9 cellular contexts compared by ENCODE assay signal in the genomic region with DNA sequence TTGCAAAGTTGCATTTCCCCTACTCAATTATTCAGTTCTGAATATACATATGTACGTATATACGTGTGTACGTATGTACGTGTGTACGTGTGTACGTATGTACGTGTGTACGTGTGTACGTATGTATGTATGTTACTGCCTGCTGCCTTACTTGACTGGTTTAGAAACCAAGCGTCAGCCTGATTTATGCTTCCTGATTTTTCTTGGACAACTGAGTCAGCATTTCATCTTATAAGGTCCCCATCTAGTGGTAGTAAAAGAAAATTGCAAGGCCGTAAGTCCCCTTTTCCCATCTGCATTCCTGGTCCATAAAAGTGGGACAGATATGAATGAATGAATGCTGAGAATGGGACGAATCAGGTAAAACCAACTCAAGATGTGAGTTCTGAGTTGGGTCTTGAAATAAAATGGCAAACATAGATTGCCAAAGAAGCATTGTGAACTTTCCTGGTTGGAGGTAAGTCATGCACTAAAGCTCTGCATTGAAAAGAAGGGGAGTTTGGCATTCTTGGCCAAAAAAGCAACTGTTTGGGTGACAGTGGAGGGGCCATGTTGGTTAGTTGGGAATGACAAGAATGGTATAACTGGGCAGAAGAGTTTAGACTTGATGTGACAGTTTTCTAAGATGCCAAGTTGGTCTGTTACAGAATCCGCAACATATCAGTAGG.
DNase-seq lines count a peak whose midpoint lies in the region; ATAC-seq, FAIRE-seq and TF ChIP-seq lines count a peak whose summit lies in the region.
"Had no signal": no experiment of that assay in that cellular context is flagged by ENCODE, and none has a peak within 500 bp of the region (broad histone marks: within the 10 kb centered on the region; RNA-seq: fewer than 3 reads in every experiment).

No MANE protein-coding gene starts in this region.

- no peak overlapping the region for H3K18ac ChIP-seq in IMR-90 (ENCODE audit: low read depth, low read length)

- H3K9me1 ChIP-seq in IMR-90 (ENCODE audit: insufficient read depth, low read length), result no peaks in the 10 kb centered on the region

- H3K23ac ChIP-seq in IMR-90 (ENCODE audit: low read depth, low read length), result no peak overlapping the region

- H3K4me3 ChIP-seq in IMR-90 (ENCODE audit: insufficient read depth, low read depth, low read length), result no peak overlapping the region
- no peak overlapping the region for H3K4me3 ChIP-seq in fibroblast of the aortic adventitia (ENCODE audit: low read depth, low read length)

- H3K27me3 Mint-ChIP-seq in T-helper 2 cell treated with Interferon-gamma antibody and Interleukin-4, amounts not matched to agents 5 μg/mL and 100 μg/mL, for 36 hours (ENCODE audit: low read depth), result peaks cover 4% of the 10 kb centered on the region

- dilution Hi-C loops in IMR-90 (cut with HindIII; ENCODE audit: low sequenced_read_pairs, unreplicated experiment), result no loop called here

- no peak overlapping the region for H3K27ac ChIP-seq in IMR-90 (ENCODE audit: insufficient read depth, low read length)

- DNase-seq in D721Med (ENCODE audit: insufficient read length, low spot score) (peak; percentile 24), IMR-90 (peak; percentile 67), SHP77 (lab: John Stamatoyannopoulos, UW) (peak; percentile 34 to 57), fibroblast of the aortic adventitia (ENCODE audit: low read depth) (peak; percentile 87), renal cortical epithelial cell (ENCODE audit: low read depth) (peak; percentile 65)
- no peak for DNase-seq in stimulated activated CD4-positive, alpha-beta T cell treated with anti-CD3 and anti-CD28 coated beads, Interleukin-4, amount 100 ng/mL, for 1 hour
- DNase-seq in effector CD8-positive, alpha-beta T cell (lab: John Stamatoyannopoulos, UW), result no peak
- no peak for DNase-seq in T-helper 2 cell treated with Interferon-gamma antibody and Interleukin-4, amounts not matched to agents 5 μg/mL and 100 μg/mL, for 36 hours (ENCODE audit: low spot score)
- DNase-seq: left cardiac atrium had no signal

- peaks cover 2% of the 10 kb centered on the region; the same call in 1 of the 2 replicates for H3K27me3 ChIP-seq in IMR-90 (ENCODE audit: control insufficient read depth, insufficient read depth, low read length)

- H3K9ac ChIP-seq in IMR-90 (ENCODE audit: low read depth, low read length), result no peak overlapping the region

- no peaks in the 10 kb centered on the region for H3K9me3 ChIP-seq in IMR-90 (ENCODE audit: control insufficient read depth, insufficient read depth, low read length)

- H2AK9ac ChIP-seq in IMR-90 (replicated peaks; ENCODE audit: low read depth, low read length, poor library complexity), result no peak overlapping the region

- H4K5ac ChIP-seq in IMR-90 (ENCODE audit: low read depth, low read length), result no peak overlapping the region

- POLR2A ChIA-PET in IMR-90 (lab: Charles Lee; ENCODE audit: unreplicated experiment), result no interaction called here

- intact Hi-C loops in IMR-90 (cut with micrococcal nuclease), result loop anchor here (1.0 to 5.0 kb wide), 4 partner anchors 69 to 340 kb away; no protein-coding TSS in a partner anchor

- H3K56ac ChIP-seq in IMR-90 (ENCODE audit: extremely low read depth, insufficient read depth, low read length), result no peak overlapping the region

- H2BK5ac ChIP-seq in IMR-90 (ENCODE audit: low read depth, low read length, poor library complexity, severe bottlenecking), result no peak overlapping the region

- H3K36me3 ChIP-seq in IMR-90 (ENCODE audit: control insufficient read depth, insufficient read depth, low read length), result no peaks in the 10 kb centered on the region

- H4K91ac ChIP-seq in IMR-90 (ENCODE audit: insufficient read depth, low read depth, low read length), result no peak overlapping the region

- H2BK120ac ChIP-seq in IMR-90 (ENCODE audit: low read depth, low read length), result no peak overlapping the region

- H2BK15ac ChIP-seq in IMR-90 (ENCODE audit: low read depth, low read length), result no peak overlapping the region

- in situ Hi-C loops in IMR-90 (cut with MboI; ENCODE audit: low sequenced_read_pairs), result loop anchor here (5.0 to 10.0 kb wide), 2 partner anchors 208 to 341 kb away; no protein-coding TSS in a partner anchor

- CTCF ChIA-PET in IMR-90 (lab: Yijun Ruan, JAX), result interaction anchor here (0.6 to 4.9 kb wide), 8 partner anchors 10 to 340 kb away, joined by 3 to 41 read pairs (median 3); no protein-coding TSS in a partner anchor

- no peak overlapping the region for H3K4ac ChIP-seq in IMR-90 (ENCODE audit: low read depth, low read length)

- H2BK20ac ChIP-seq in IMR-90 (ENCODE audit: low read depth, low read length), result no peak overlapping the region

- peak; percentile 73 for TF ChIP-seq RAD21 in IMR-90 (IDR thresholded peaks at IDR 0.05; ENCODE audit: low read length)

- no peaks in the 10 kb centered on the region for H3K9me3 Mint-ChIP-seq in T-helper 2 cell treated with Interferon-gamma antibody and Interleukin-4, amounts not matched to agents 5 μg/mL and 100 μg/mL, for 36 hours

- no peak overlapping the region for H4K8ac ChIP-seq in IMR-90 (ENCODE audit: low read depth in 2 of 2, low read length in 2 of 2)

- peak; percentile 84 for ATAC-seq in IMR-90 (ENCODE audit: low read depth)

- H2AK5ac ChIP-seq in IMR-90 (ENCODE audit: low read depth, low read length), result peak overlapping the region; percentile 88; the same call in 1 of the 2 replicates

- no peaks in the 10 kb centered on the region for H3K36me3 Mint-ChIP-seq in T-helper 2 cell treated with Interferon-gamma antibody and Interleukin-4, amounts not matched to agents 5 μg/mL and 100 μg/mL, for 36 hours (ENCODE audit: low read depth)

- WGBS in IMR-90 (ENCODE audit: extremely low coverage in 2 of 2, insufficient read length in 1 of 2), 2 experiments, result 0% methylated on average over 1 of the region's 13 CpGs; no CpG with 5 or more reads in 1 of the 2 experiments

- TF ChIP-seq POLR2A in IMR-90 (IDR thresholded peaks at IDR 0.05; ENCODE audit: low read depth, low read length), result no peak

- H3K79me1 ChIP-seq in IMR-90 (ENCODE audit: low read depth in 1 of 2, low read length in 2 of 2), result no peaks in the 10 kb centered on the region

- no peak overlapping the region for H3K4me2 ChIP-seq in IMR-90 (ENCODE audit: low read depth, low read length)

- no TSS peak for BruUV-seq in IMR-90 (replicated peaks; lab: Mats Ljungman, UMichigan)

- no peaks in the 10 kb centered on the region for H4K20me1 ChIP-seq in IMR-90 (ENCODE audit: insufficient read depth, low read length)

- no peak overlapping the region for H2AFZ ChIP-seq in IMR-90 (replicated peaks; ENCODE audit: low read length, poor library complexity)

- no peak overlapping the region for H3K4me3 Mint-ChIP-seq in T-helper 2 cell treated with Interferon-gamma antibody and Interleukin-4, amounts not matched to agents 5 μg/mL and 100 μg/mL, for 36 hours

- TF ChIP-seq CTCF in D721Med (IDR thresholded peaks at IDR 0.05; ENCODE audit: insufficient read depth, missing control alignments) (peak; percentile 79), IMR-90 (conservative IDR thresholded peaks at IDR 0.05; ENCODE audit: low read depth, low read length) (peak; percentile 71), fibroblast of the aortic adventitia (IDR thresholded peaks at IDR 0.05; ENCODE audit: insufficient read depth, low read length) (peak; percentile 78)

- H3K4me1 ChIP-seq in IMR-90 (ENCODE audit: control insufficient read depth, insufficient read depth, low read length), result no peaks in the 10 kb centered on the region

- no peak overlapping the region for H3K27ac Mint-ChIP-seq in T-helper 2 cell treated with Interferon-gamma antibody and Interleukin-4, amounts not matched to agents 5 μg/mL and 100 μg/mL, for 36 hours

- no peak for FAIRE-seq in D721Med (lab: Jason Lieb, UNC)

- H3K14ac ChIP-seq in IMR-90 (replicated peaks; ENCODE audit: low read depth, low read length), result no peak overlapping the region

- no peaks in the 10 kb centered on the region for H3K4me1 Mint-ChIP-seq in T-helper 2 cell treated with Interferon-gamma antibody and Interleukin-4, amounts not matched to agents 5 μg/mL and 100 μg/mL, for 36 hours (ENCODE audit: low read depth)

TF ChIP-seq in IMR-90, 13 proteins besides CTCF, POLR2A, EP300 and RAD21:
- TF ChIP-seq MAFK (IDR thresholded peaks at IDR 0.05; ENCODE audit: low read depth, low read length) (peak; percentile 97), MAZ (IDR thresholded peaks at IDR 0.05; ENCODE audit: borderline replicate concordance, low read depth, low read length) (no peak), SMC3 (IDR thresholded peaks at IDR 0.05; ENCODE audit: low read depth, low read length) (peak; percentile 73), CHD1 (IDR thresholded peaks at IDR 0.05; ENCODE audit: low read depth, low read length) (no peak)
- TF ChIP-seq, protein P1, sequence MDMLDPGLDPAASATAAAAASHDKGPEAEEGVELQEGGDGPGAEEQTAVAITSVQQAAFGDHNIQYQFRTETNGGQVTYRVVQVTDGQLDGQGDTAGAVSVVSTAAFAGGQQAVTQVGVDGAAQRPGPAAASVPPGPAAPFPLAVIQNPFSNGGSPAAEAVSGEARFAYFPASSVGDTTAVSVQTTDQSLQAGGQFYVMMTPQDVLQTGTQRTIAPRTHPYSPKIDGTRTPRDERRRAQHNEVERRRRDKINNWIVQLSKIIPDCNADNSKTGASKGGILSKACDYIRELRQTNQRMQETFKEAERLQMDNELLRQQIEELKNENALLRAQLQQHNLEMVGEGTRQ (IDR thresholded peaks at IDR 0.05; ENCODE audit: low read depth, low read length), result no peak

Comparison
In these comparisons a context has a peak if more than half of its experiments do, and no peak if none do; other contexts are left out.
1. DNase-seq: peak in D721Med (single experiment), IMR-90 (single experiment), SHP77 (2 of 2), fibroblast of the aortic adventitia (single experiment) and renal cortical epithelial cell (single experiment); none in stimulated activated CD4-positive, alpha-beta T cell treated with anti-CD3 and anti-CD28 coated beads, Interleukin-4, amount 100 ng/mL, for 1 hour (single experiment), effector CD8-positive, alpha-beta T cell (single experiment) and T-helper 2 cell treated with Interferon-gamma antibody and Interleukin-4, amounts not matched to agents 5 μg/mL and 100 μg/mL, for 36 hours (single experiment).
2. Peak in every context shown above with its lines, with median percentiles within 50 percentile points of each other: CTCF ChIP-seq.